ENCODE assay signal across 34 cellular contexts in genomic region chr20:42350521-42350920, GRCh38.
"Had no signal": no experiment of that assay in that cellular context is flagged by ENCODE, and none has a peak within 500 bp of the region (broad histone marks: within the 10 kb centered on the region; RNA-seq: fewer than 3 reads in every experiment).

No MANE protein-coding gene starts in this region.

- ATAC-seq: left colon; left lung; lower lobe of right lung; natural killer cell; right cardiac atrium; stimulated activated memory B cell treated with anti-CD40 and anti-IgM and Interleukin-4, amounts not matched to agents 10 μg/mL and 1 μg/mL and 100 μg/mL, for 72 hours; stimulated activated naive CD8-positive, alpha-beta T cell treated with anti-CD3 and anti-CD28 coated beads, Interleukin-15, amount 100 ng/mL, for 72 hours had no signal

- H3K9ac ChIP-seq: neural progenitor cell had no signal

- H3K27ac Mint-ChIP-seq: immature natural killer cell; mesothelial cell of epicardium; naive B cell; natural killer cell; nephron progenitor cell; neural progenitor cell; stimulated activated memory B cell treated with anti-CD40 and anti-IgM and Interleukin-4, amounts not matched to agents 10 μg/mL and 1 μg/mL and 100 μg/mL, for 72 hours; stimulated activated naive CD8-positive, alpha-beta T cell treated with anti-CD3 and anti-CD28 coated beads, Interleukin-15, amount 100 ng/mL, for 72 hours had no signal

- H3K4me1 ChIP-seq: left lung, lower lobe of right lung, neural progenitor cell, prostate gland, testis, thyroid gland, transverse colon, upper lobe of left lung, vagina had no signal

- H3K36me3 Mint-ChIP-seq: immature natural killer cell; mesothelial cell of epicardium; naive B cell; natural killer cell; neural progenitor cell; stimulated activated memory B cell treated with anti-CD40 and anti-IgM and Interleukin-4, amounts not matched to agents 10 μg/mL and 1 μg/mL and 100 μg/mL, for 72 hours had no signal

- H3K9me3 Mint-ChIP-seq: mesothelial cell of epicardium; nephron progenitor cell; neural progenitor cell; stimulated activated memory B cell treated with anti-CD40 and anti-IgM and Interleukin-4, amounts not matched to agents 10 μg/mL and 1 μg/mL and 100 μg/mL, for 72 hours had no signal

- H3K9me3 ChIP-seq: left lung, lower lobe of right lung, neutrophil, ovary, prostate gland, testis, thyroid gland, transverse colon, upper lobe of left lung, vagina had no signal

- H3K27me3 ChIP-seq: left lung, neural progenitor cell, neutrophil, ovary, testis, thyroid gland, transverse colon, upper lobe of left lung, vagina had no signal

- H3K4me1 Mint-ChIP-seq: immature natural killer cell; mesothelial cell of epicardium; naive B cell; natural killer cell; stimulated activated memory B cell treated with anti-CD40 and anti-IgM and Interleukin-4, amounts not matched to agents 10 μg/mL and 1 μg/mL and 100 μg/mL, for 72 hours; stimulated activated naive CD8-positive, alpha-beta T cell treated with anti-CD3 and anti-CD28 coated beads, Interleukin-15, amount 100 ng/mL, for 72 hours had no signal

- H3K27me3 Mint-ChIP-seq: stimulated activated memory B cell treated with anti-CD40 and anti-IgM and Interleukin-4, amounts not matched to agents 10 μg/mL and 1 μg/mL and 100 μg/mL, for 72 hours; stimulated activated naive CD8-positive, alpha-beta T cell treated with anti-CD3 and anti-CD28 coated beads, Interleukin-15, amount 100 ng/mL, for 72 hours had no signal

- H3K4me2 ChIP-seq: neural progenitor cell, smooth muscle cell had no signal

- H3K36me3 ChIP-seq: left lung, lower lobe of right lung, neural progenitor cell, neutrophil, ovary, prostate gland, thyroid gland, transverse colon, upper lobe of left lung, vagina had no signal

- H3K4me3 ChIP-seq: left lung, lower lobe of right lung, neural progenitor cell, ovary, prostate gland, smooth muscle cell, testis, thyroid gland, transverse colon, upper lobe of left lung, vagina had no signal

- FAIRE-seq: islet of Langerhans, kidney had no signal

- H3K4me3 Mint-ChIP-seq: immature natural killer cell; mesothelial cell of epicardium; naive B cell; natural killer cell; nephron progenitor cell; neural progenitor cell; stimulated activated memory B cell treated with anti-CD40 and anti-IgM and Interleukin-4, amounts not matched to agents 10 μg/mL and 1 μg/mL and 100 μg/mL, for 72 hours; stimulated activated naive CD8-positive, alpha-beta T cell treated with anti-CD3 and anti-CD28 coated beads, Interleukin-15, amount 100 ng/mL, for 72 hours had no signal

- H3K27ac ChIP-seq: left lung, lower lobe of right lung, neural progenitor cell, neutrophil, ovary, prostate gland, testis, thyroid gland, transverse colon, upper lobe of left lung, vagina had no signal

- DNase-seq: hippocampal formation; immature natural killer cell; kidney; left colon; left lung; lower lobe of right lung; mammary epithelial cell; mesenchymal stem cell; naive B cell; natural killer cell; nephron progenitor cell; occipital lobe; ovary; retina; right cardiac atrium; stimulated activated CD4-positive, alpha-beta T cell treated with anti-CD3 and anti-CD28 coated beads, Interleukin-1b, Interleukin-23, amount 100 ng/mL, for 48 hours; stimulated activated CD4-positive, alpha-beta T cell treated with anti-CD3 and anti-CD28 coated beads, Interleukin-2, amount 100 ng/mL, for 48 hours; stimulated activated CD4-positive, alpha-beta T cell treated with anti-CD3 and anti-CD28 coated beads, Interleukin-4, amount 100 ng/mL, for 4 hours; stimulated activated CD8-positive, alpha-beta memory T cell treated with anti-CD3 and anti-CD28 coated beads, Interleukin-4, amount 100 ng/mL, for 48 hours; stimulated activated naive CD4-positive, alpha-beta T cell treated with Interleukin-2 at 50 U/mL for 16 hours; stimulated activated naive CD8-positive, alpha-beta T cell treated with anti-CD3 and anti-CD28 coated beads, Interleukin-15, amount 100 ng/mL, for 72 hours; substantia nigra; testis; thyroid gland; transverse colon; upper lobe of left lung had no signal
